Comparison of ENCODE assay signal across 21 cellular contexts in genomic region chr1:52238474-52238873, GRCh38.
DNase-seq lines count a peak whose midpoint lies in the region; ATAC-seq and TF ChIP-seq lines count a peak whose summit lies in the region.
"Had no signal": no experiment of that assay in that cellular context is flagged by ENCODE, and none has a peak within 500 bp of the region (broad histone marks: within the 10 kb centered on the region; RNA-seq: fewer than 3 reads in every experiment).

No MANE protein-coding gene starts in this region.

- CTCF ChIA-PET in mammary epithelial cell (lab: Charles Lee; ENCODE audit: low non-redundant PET) = no interaction called here

- H4K20me1 ChIP-seq in BLaER1 treated with 17β-estradiol and CSF1 and Interleukin-3, amounts not matched to agents 10 nM and 100 nM = peaks cover 0 to 95% (median 12%) of the 10 kb centered on the region in 11 experiments; a peak in 12 of 22 replicates
- H4K20me1 ChIP-seq in mammary epithelial cell (ENCODE audit: insufficient read depth, low read length) = no peaks in the 10 kb centered on the region
- H4K20me1 ChIP-seq in Karpas-422 (ENCODE audit: insufficient read depth, low read depth, low read length) = 0 out of 2 replicates have a peak, but pooled peaks cover 2% of the 10 kb centered on the region

- TF ChIP-seq CTCF in mammary epithelial cell (conservative IDR thresholded peaks at IDR 0.05 in 1 of 2, IDR thresholded peaks at IDR 0.05 in 1 of 2; ENCODE audit: extremely low read depth in 1 of 2, insufficient read depth in 1 of 2, low read depth in 1 of 2, low read length in 2 of 2) = no peak

- H3K4me3 ChIP-seq in BLaER1 treated with 17β-estradiol and CSF1 and Interleukin-3, amounts not matched to agents 10 nM and 100 nM = no peak overlapping the region
- H3K4me3 ChIP-seq in mammary epithelial cell (replicated peaks in 1 of 3; ENCODE audit: insufficient read depth in 1 of 3, low read depth in 2 of 3, low read length in 3 of 3) (no peak overlapping the region), Karpas-422 (ENCODE audit: low read length) (no peak overlapping the region)
- H3K4me3 ChIP-seq: dorsolateral prefrontal cortex, gastroesophageal sphincter, MG63, mucosa of descending colon, ovary, SJCRH30, testis had no signal

- no peak for ATAC-seq in HG03108 (IDR thresholded peaks at IDR 0.05; ENCODE audit: unreplicated experiment)
- ATAC-seq: gastroesophageal sphincter, mucosa of descending colon had no signal

- in situ Hi-C loops in mammary epithelial cell (cut with MboI; ENCODE audit: low sequenced_read_pairs in 2 of 2) = no loop called here

- H3K27ac ChIP-seq in BLaER1 treated with 17β-estradiol and CSF1 and Interleukin-3, amounts not matched to agents 10 nM and 100 nM = peak overlapping the region in 1 of 11 experiments; percentile 17; a peak in 1 of 22 replicates
- H3K27ac ChIP-seq in mammary epithelial cell (ENCODE audit: insufficient read depth, low read depth, low read length) (peak overlapping the region; percentile 72), Karpas-422 (ENCODE audit: low read length) (no peak overlapping the region)
- H3K27ac ChIP-seq: C4-2B, dorsolateral prefrontal cortex, gastroesophageal sphincter, ovary, SJCRH30, testis had no signal

- no TSS peak for BruUV-seq in mammary epithelial cell (replicated peaks; lab: Mats Ljungman, UMichigan)

- H3K36me3 ChIP-seq in BLaER1 treated with 17β-estradiol and CSF1 and Interleukin-3, amounts not matched to agents 10 nM and 100 nM = peaks cover 0 to 31% (median 18%) of the 10 kb centered on the region in 11 experiments; a peak in 16 of 22 replicates
- no peaks in the 10 kb centered on the region for H3K36me3 ChIP-seq in mammary epithelial cell (ENCODE audit: insufficient read depth, low read length)
- H3K36me3 ChIP-seq in Karpas-422 (ENCODE audit: insufficient read depth, low read length) = no peaks in the 10 kb centered on the region
- H3K36me3 ChIP-seq: ovary, SJCRH30 had no signal

- peak; percentile 69 for DNase-seq in LHCN-M2 (ENCODE audit: low read depth)
- DNase-seq in mammary epithelial cell = peak; percentile 80
- DNase-seq in non-pigmented ciliary epithelial cell (ENCODE audit: low read depth) = peak; percentile 27
- no peak for DNase-seq in activated CD8-positive, alpha-beta memory T cell treated with anti-CD3 and anti-CD28 coated beads, Interleukin-2, amount 50 U/mL, for 48 hours
- no peak for DNase-seq in Karpas-422
- DNase-seq in RPMI8226 = no peak
- DNase-seq: activated CD4-positive, alpha-beta memory T cell treated with anti-CD3 and anti-CD28 coated beads for 36 hours; anterior cingulate cortex; dorsolateral prefrontal cortex; H7; immature natural killer cell; MG63; mucosa of descending colon; NCI-H2081; ovary; SJCRH30; testis had no signal

- intact Hi-C loops in mammary epithelial cell (cut with micrococcal nuclease) = loop anchor here (1.0 kb wide), 1 partner anchor 95 kb away; no protein-coding TSS in a partner anchor

- no peak overlapping the region for H3K9ac ChIP-seq in BLaER1 treated with 17β-estradiol and CSF1 and Interleukin-3, amounts not matched to agents 10 nM and 100 nM
- no peak overlapping the region for H3K9ac ChIP-seq in mammary epithelial cell (ENCODE audit: insufficient read depth, low read length)
- no peak overlapping the region for H3K9ac ChIP-seq in Karpas-422 (ENCODE audit: low read length)

- dilution Hi-C loops in mammary epithelial cell (cut with HindIII; ENCODE audit: low sequenced_read_pairs) = no loop called here

- peaks cover 0 to 10% (median 0%) of the 10 kb centered on the region in 11 experiments; a peak in 3 of 22 replicates for H3K9me3 ChIP-seq in BLaER1 treated with 17β-estradiol and CSF1 and Interleukin-3, amounts not matched to agents 10 nM and 100 nM (replicated peaks in 1 of 11)
- no peaks in the 10 kb centered on the region for H3K9me3 ChIP-seq in mammary epithelial cell (replicated peaks; ENCODE audit: insufficient read depth, low read length)
- no peaks in the 10 kb centered on the region for H3K9me3 ChIP-seq in Karpas-422 (ENCODE audit: low read length)
- H3K9me3 ChIP-seq: gastroesophageal sphincter, MG63, mucosa of descending colon, ovary, SJCRH30, testis had no signal

- 50% methylated on average over 2 of the region's 2 CpGs for WGBS in mammary epithelial cell (ENCODE audit: low coverage, missing lambda C conversion rate)

- H3K9me2 ChIP-seq in Karpas-422 (replicated peaks; ENCODE audit: insufficient read depth, low read length) = no peaks in the 10 kb centered on the region

- H3K4me1 ChIP-seq in BLaER1 treated with 17β-estradiol and CSF1 and Interleukin-3, amounts not matched to agents 10 nM and 100 nM = peaks cover 16 to 51% (median 38%) of the 10 kb centered on the region in 10 experiments
- H3K4me1 ChIP-seq in mammary epithelial cell (ENCODE audit: insufficient read depth, low read length) = peaks cover 29% of the 10 kb centered on the region
- H3K4me1 ChIP-seq in Karpas-422 (ENCODE audit: low read length) = peaks cover 30% of the 10 kb centered on the region
- H3K4me1 ChIP-seq: testis had no signal

- peak overlapping the region in 8 of 11 experiments; percentile 48 to 77 (median 66); a peak in 12 of 22 replicates for H3K4me2 ChIP-seq in BLaER1 treated with 17β-estradiol and CSF1 and Interleukin-3, amounts not matched to agents 10 nM and 100 nM
- peak overlapping the region; percentile 61 for H3K4me2 ChIP-seq in mammary epithelial cell (ENCODE audit: insufficient read depth, low read depth, low read length)
- H3K4me2 ChIP-seq in Karpas-422 (ENCODE audit: low read depth, low read length, poor library complexity, severe bottlenecking) = no peak overlapping the region

- H3K79me2 ChIP-seq in mammary epithelial cell (ENCODE audit: insufficient read depth, low read length) = peaks cover 13% of the 10 kb centered on the region
- H3K79me2 ChIP-seq in Karpas-422 (ENCODE audit: low read length) = no peaks in the 10 kb centered on the region

- H2AFZ ChIP-seq in mammary epithelial cell (ENCODE audit: low read depth, low read length) = no peak overlapping the region
- H2AFZ ChIP-seq in Karpas-422 (ENCODE audit: low read length) = no peak overlapping the region

- H3K27me3 ChIP-seq in BLaER1 treated with 17β-estradiol and CSF1 and Interleukin-3, amounts not matched to agents 10 nM and 100 nM = peaks cover 0 to 93% (median 0%) of the 10 kb centered on the region in 11 experiments; a peak in 7 of 22 replicates
- H3K27me3 ChIP-seq in mammary epithelial cell (ENCODE audit: insufficient read depth, low read length) (no peaks in the 10 kb centered on the region), Karpas-422 (ENCODE audit: low read length) (no peaks in the 10 kb centered on the region)
- H3K27me3 ChIP-seq: dorsolateral prefrontal cortex, gastroesophageal sphincter, MG63, ovary, SJCRH30, testis had no signal

Comparison
In these comparisons a context has a peak if more than half of its experiments do, and no peak if none do; other contexts are left out.
1. DNase-seq: peak in LHCN-M2 (single experiment), mammary epithelial cell (single experiment) and non-pigmented ciliary epithelial cell (single experiment); none in activated CD8-positive, alpha-beta memory T cell treated with anti-CD3 and anti-CD28 coated beads, Interleukin-2, amount 50 U/mL, for 48 hours (single experiment), Karpas-422 (single experiment) and RPMI8226 (single experiment).